In genomic region chr3:31379598-31379997, GRCh38 we compare ENCODE assay signal across 29 cellular contexts.
"Had no signal": no experiment of that assay in that cellular context is flagged by ENCODE, and none has a peak within 500 bp of the region (broad histone marks: within the 10 kb centered on the region; RNA-seq: fewer than 3 reads in every experiment).

No MANE protein-coding gene starts in this region.

- H3K4me1 ChIP-seq: left lung, lower lobe of right lung, right atrium auricular region, testis, thyroid gland, transverse colon, upper lobe of left lung, vagina had no signal

- H3K36me3 ChIP-seq: left lung, lower lobe of right lung, ovary, right atrium auricular region, stomach, thyroid gland, transverse colon, upper lobe of left lung, vagina had no signal

- H3K4me3 ChIP-seq: left lung, lower lobe of right lung, ovary, right atrium auricular region, skin epidermis, stomach, testis, thyroid gland, transverse colon, upper lobe of left lung, vagina had no signal

- DNase-seq: hypothalamus; immature natural killer cell; kidney; left colon; left lung; lower lobe of right lung; mammary epithelial cell; mesenchymal stem cell; naive thymus-derived CD8-positive, alpha-beta T cell; nucleus accumbens; ovary; stimulated activated CD4-positive, alpha-beta T cell treated with anti-CD3 and anti-CD28 coated beads, Interleukin-12 subunit alpha, Interleukin-12 subunit beta, amount 100 ng/mL, for 4 hours; stimulated activated CD4-positive, alpha-beta T cell treated with anti-CD3 and anti-CD28 coated beads, Interleukin-15, amount 100 ng/mL, for 24 hours; stimulated activated CD4-positive, alpha-beta T cell treated with anti-CD3 and anti-CD28 coated beads, Interleukin-2, amount 100 ng/mL, for 24 hours; stimulated activated CD4-positive, alpha-beta T cell treated with anti-CD3 and anti-CD28 coated beads, Interleukin-4, amount 100 ng/mL, for 1 hour; stimulated activated naive B cell treated with anti-CD40 and anti-IgM and Interleukin-4, amounts not matched to agents 10 μg/mL and 1 μg/mL and 100 μg/mL, for 72 hours; stimulated activated naive CD8-positive, alpha-beta T cell treated with anti-CD3 and anti-CD28 coated beads, Interleukin-15, Interleukin-2, amounts not matched to agents 100 U/mL and 50 U/mL, for 24 hours; stomach; testis; thyroid gland; transverse colon; upper lobe of left lung had no signal

- H3K27ac ChIP-seq: left lung, lower lobe of right lung, ovary, right atrium auricular region, skin epidermis, stomach, testis, thyroid gland, transverse colon, upper lobe of left lung, vagina had no signal

- H3K9me3 ChIP-seq: left lung, lower lobe of right lung, ovary, right atrium auricular region, stomach, testis, thyroid gland, transverse colon, upper lobe of left lung, vagina had no signal

- H3K27me3 ChIP-seq: left lung, ovary, right atrium auricular region, stomach, testis, thyroid gland, transverse colon, upper lobe of left lung, vagina had no signal

- H3K4me3 Mint-ChIP-seq: immature natural killer cell; naive thymus-derived CD8-positive, alpha-beta T cell; nephron; neural crest cell; stimulated activated naive B cell treated with anti-CD40 and anti-IgM and Interleukin-4, amounts not matched to agents 10 μg/mL and 1 μg/mL and 100 μg/mL, for 72 hours had no signal

- H3K27ac Mint-ChIP-seq: immature natural killer cell; naive thymus-derived CD8-positive, alpha-beta T cell; nephron; progenitor cell of endocrine pancreas; stimulated activated naive B cell treated with anti-CD40 and anti-IgM and Interleukin-4, amounts not matched to agents 10 μg/mL and 1 μg/mL and 100 μg/mL, for 72 hours had no signal

- ATAC-seq: left colon; left lung; lower lobe of right lung; naive thymus-derived CD8-positive, alpha-beta T cell; sciatic nerve; stimulated activated naive B cell treated with anti-CD40 and anti-IgM and Interleukin-4, amounts not matched to agents 10 μg/mL and 1 μg/mL and 100 μg/mL, for 72 hours; stimulated activated naive CD8-positive, alpha-beta T cell treated with anti-CD3 and anti-CD28 coated beads, Interleukin-15, Interleukin-2, amounts not matched to agents 100 U/mL and 50 U/mL, for 24 hours had no signal

- H3K27me3 Mint-ChIP-seq: progenitor cell of endocrine pancreas; stimulated activated naive B cell treated with anti-CD40 and anti-IgM and Interleukin-4, amounts not matched to agents 10 μg/mL and 1 μg/mL and 100 μg/mL, for 72 hours had no signal

- H3K9me3 Mint-ChIP-seq: immature natural killer cell; naive thymus-derived CD8-positive, alpha-beta T cell; nephron; neural crest cell; stimulated activated naive B cell treated with anti-CD40 and anti-IgM and Interleukin-4, amounts not matched to agents 10 μg/mL and 1 μg/mL and 100 μg/mL, for 72 hours had no signal

- H3K36me3 Mint-ChIP-seq: immature natural killer cell; naive thymus-derived CD8-positive, alpha-beta T cell; stimulated activated naive B cell treated with anti-CD40 and anti-IgM and Interleukin-4, amounts not matched to agents 10 μg/mL and 1 μg/mL and 100 μg/mL, for 72 hours had no signal

- H3K4me1 Mint-ChIP-seq: immature natural killer cell; nephron; neural crest cell; stimulated activated naive B cell treated with anti-CD40 and anti-IgM and Interleukin-4, amounts not matched to agents 10 μg/mL and 1 μg/mL and 100 μg/mL, for 72 hours had no signal
